ENCODE assay signal across 9 cellular contexts in genomic region chrX:8815460-8816065, GRCh38. TPM values are rescaled to one million over a fixed set of nuclear protein-coding genes. Genes with fewer than 3 reads are reported as not detected.
DNase-seq lines count a peak whose midpoint lies in the region; ATAC-seq, FAIRE-seq and TF ChIP-seq lines count a peak whose summit lies in the region.
"Had no signal": no experiment of that assay in that cellular context is flagged by ENCODE, and none has a peak within 500 bp of the region (broad histone marks: within the 10 kb centered on the region; RNA-seq: fewer than 3 reads in every experiment).

No MANE protein-coding gene starts in this region.

- H3K4me1 ChIP-seq in K562 (replicated peaks in 1 of 2; ENCODE audit: control insufficient read depth in 2 of 2, insufficient read depth in 2 of 2, low read length in 2 of 2), result no peaks in the 10 kb centered on the region
- no peaks in the 10 kb centered on the region for H3K4me1 ChIP-seq in vagina

- H3K27me3 Mint-ChIP-seq in activated CD4-positive, alpha-beta T cell treated with anti-CD3 and anti-CD28 coated beads, Interleukin-2, amount 10 ng/mL, durations not matched to agents 24 days and 14 days, result no peaks in the 10 kb centered on the region
- H3K27me3 Mint-ChIP-seq: stimulated activated naive CD8-positive, alpha-beta T cell treated with anti-CD3 and anti-CD28 coated beads, Interleukin-15, Interleukin-2, amounts not matched to agents 100 ng/mL and 50 ng/mL, for 24 hours had no signal

- H3K9ac ChIP-seq in K562 (ENCODE audit: insufficient read depth in 1 of 2, low read depth in 2 of 2, low read length in 2 of 2), result no peak overlapping the region

- TF ChIP-seq CTCF in K562 (IDR thresholded peaks at IDR 0.05 in 2 of 3, conservative IDR thresholded peaks at IDR 0.05 in 1 of 3; ENCODE audit: insufficient read depth in 2 of 3, low read depth in 1 of 3, low read length in 3 of 3) (peak; percentile 54 to 63 (median 59); a peak in 5 of 6 replicates), vagina (IDR thresholded peaks at IDR 0.05) (peak; percentile 24 to 62 (median 45))

- H3K4me3 ChIP-seq in K562, result no peak overlapping the region
- H3K4me3 ChIP-seq in vagina, result no peak overlapping the region

- H3K9me3 Mint-ChIP-seq in activated CD4-positive, alpha-beta T cell treated with anti-CD3 and anti-CD28 coated beads, Interleukin-2, amount 10 ng/mL, durations not matched to agents 24 days and 14 days, result no peaks in the 10 kb centered on the region
- H3K9me3 Mint-ChIP-seq: stimulated activated naive CD8-positive, alpha-beta T cell treated with anti-CD3 and anti-CD28 coated beads, Interleukin-15, Interleukin-2, amounts not matched to agents 100 ng/mL and 50 ng/mL, for 24 hours had no signal

- no peak overlapping the region for H2AFZ ChIP-seq in K562 (ENCODE audit: low read depth, low read length)

- TF ChIP-seq EP300 in K562 (IDR thresholded peaks at IDR 0.05; ENCODE audit: low read length), result no peak

- no peaks in the 10 kb centered on the region for H3K79me2 ChIP-seq in K562 (ENCODE audit: control insufficient read depth, insufficient read depth, low read length)

- FAIRE-seq in K562 (lab: Jason Lieb, UNC), result peak; percentile 42

- no peak overlapping the region for H3K4me2 ChIP-seq in K562 (ENCODE audit: insufficient read depth, low read length)

- ATAC-seq in GM21717 (IDR thresholded peaks at IDR 0.05; ENCODE audit: unreplicated experiment) (peak; percentile 84), K562 (peak; percentile 81), left colon (peak; percentile 52), GM19397 (IDR thresholded peaks at IDR 0.05; ENCODE audit: unreplicated experiment) (no peak)

- no peaks in the 10 kb centered on the region for H3K9me3 ChIP-seq in K562 (replicated peaks; ENCODE audit: control insufficient read depth, insufficient read depth, low read depth, low read length)
- H3K9me3 ChIP-seq in vagina, result no peaks in the 10 kb centered on the region

- no TSS peak for BruUV-seq in K562 (replicated peaks; lab: Mats Ljungman, UMichigan)

- DNase-seq in activated CD4-positive, alpha-beta T cell treated with anti-CD3 and anti-CD28 coated beads, Interleukin-2, amount 10 ng/mL, durations not matched to agents 24 days and 14 days, result peak; percentile 73
- no peak for DNase-seq in activated CD4-positive, alpha-beta T cell treated with anti-CD3 and anti-CD28 coated beads, Interleukin-2, amount 50 U/mL, for 1 hour
- DNase-seq in NCI-H2227 (lab: John Stamatoyannopoulos, UW; ENCODE audit: unreplicated experiment) (peak; percentile 85), K562 (ENCODE audit: extremely low read depth in 1 of 4, low spot score in 3 of 4) (peak; percentile 52 to 69 (median 60)), left colon (no peak), vagina (ENCODE audit: extremely low spot score in 2 of 2) (no peak)

- CTCF ChIA-PET in K562 (lab: Yijun Ruan, JAX; ENCODE audit: low intra/inter-chr PET ratio), result interaction anchor here (1.0 to 8.4 kb wide), 2 partner anchors 66 to 1304 kb away, joined by 4 to 86 read pairs; no protein-coding TSS in a partner anchor

- TF ChIP-seq RAD21 in K562 (CRISPR knock-in tag; conservative IDR thresholded peaks at IDR 0.05 in 1 of 2, IDR thresholded peaks at IDR 0.05 in 1 of 2), result peak; percentile 36 to 48; a peak in 3 of 4 replicates

- intact Hi-C loops in activated CD4-positive, alpha-beta T cell treated with anti-CD3 and anti-CD28 coated beads, Interleukin-2, amount 10 ng/mL, durations not matched to agents 24 days and 14 days (cut with micrococcal nuclease), result loop anchor here (1.0 kb wide), 1 partner anchor 32 kb away; no protein-coding TSS in a partner anchor
- intact Hi-C loops in K562 (cut with micrococcal nuclease) (loop anchor here (1.0 to 10.0 kb wide), 6 partner anchors 32 to 1304 kb away; partner anchors contain the start of gene CLDN34), left colon (cut with DNase I, micrococcal nuclease) (no loop called here), vagina (cut with DNase I) (no loop called here)

- H3K27ac ChIP-seq in K562 (ENCODE audit: extremely low read depth, low read depth, low read length) (no peak overlapping the region), vagina (no peak overlapping the region)

- no peak for TF ChIP-seq POLR2A in K562 (conservative IDR thresholded peaks at IDR 0.05)
- no peak for TF ChIP-seq POLR2A in vagina (IDR thresholded peaks at IDR 0.05)

- no peak overlapping the region for H3K27ac Mint-ChIP-seq in activated CD4-positive, alpha-beta T cell treated with anti-CD3 and anti-CD28 coated beads, Interleukin-2, amount 10 ng/mL, durations not matched to agents 24 days and 14 days
- H3K27ac Mint-ChIP-seq: stimulated activated naive CD8-positive, alpha-beta T cell treated with anti-CD3 and anti-CD28 coated beads, Interleukin-15, Interleukin-2, amounts not matched to agents 100 ng/mL and 50 ng/mL, for 24 hours had no signal

- no peak overlapping the region for H3K4me3 Mint-ChIP-seq in activated CD4-positive, alpha-beta T cell treated with anti-CD3 and anti-CD28 coated beads, Interleukin-2, amount 10 ng/mL, durations not matched to agents 24 days and 14 days
- H3K4me3 Mint-ChIP-seq: stimulated activated naive CD8-positive, alpha-beta T cell treated with anti-CD3 and anti-CD28 coated beads, Interleukin-15, Interleukin-2, amounts not matched to agents 100 ng/mL and 50 ng/mL, for 24 hours had no signal

- no peaks in the 10 kb centered on the region for H3K27me3 ChIP-seq in K562 (ENCODE audit: control insufficient read depth in 2 of 2, insufficient read depth in 2 of 2, low read length in 2 of 2)
- no peaks in the 10 kb centered on the region for H3K27me3 ChIP-seq in vagina

- no peaks in the 10 kb centered on the region for H4K20me1 ChIP-seq in K562 (replicated peaks; ENCODE audit: control insufficient read depth, insufficient read depth, low read length)

- in situ Hi-C loops in K562 (cut with MboI), result loop anchor here (10.0 kb wide), 1 partner anchor 1299 kb away; no protein-coding TSS in a partner anchor

- POLR2A ChIA-PET in K562 (lab: Yijun Ruan, JAX), result no interaction called here

- H3K36me3 Mint-ChIP-seq in activated CD4-positive, alpha-beta T cell treated with anti-CD3 and anti-CD28 coated beads, Interleukin-2, amount 10 ng/mL, durations not matched to agents 24 days and 14 days (ENCODE audit: low read depth), result no peaks in the 10 kb centered on the region

- no peaks in the 10 kb centered on the region for H3K4me1 Mint-ChIP-seq in activated CD4-positive, alpha-beta T cell treated with anti-CD3 and anti-CD28 coated beads, Interleukin-2, amount 10 ng/mL, durations not matched to agents 24 days and 14 days

- no peaks in the 10 kb centered on the region for H3K36me3 ChIP-seq in K562 (ENCODE audit: control insufficient read depth, insufficient read depth, low read length)
- H3K36me3 ChIP-seq in vagina, result no peaks in the 10 kb centered on the region

- no peaks in the 10 kb centered on the region for H3K9me1 ChIP-seq in K562 (ENCODE audit: control insufficient read depth, insufficient read depth, low read length)

TF ChIP-seq in K562, 482 proteins besides CTCF, POLR2A, EP300 and RAD21:
- 0 out of 2 replicates have a peak, but pooled peaks have one; percentile 22 for TF ChIP-seq SMC3 (conservative IDR thresholded peaks at IDR 0.05; ENCODE audit: insufficient read depth, low read depth, low read length)
- TF ChIP-seq POLR2AphosphoS2 (IDR thresholded peaks at IDR 0.05; ENCODE audit: low read length), result no peak

RNA-seq across cellular contexts. Expression of gene FAM9A, which starts 14.4 kb away (rescaled TPM):
- not detected in 2 replicates for total RNA-seq in activated CD4-positive, alpha-beta T cell treated with anti-CD3 and anti-CD28 coated beads, Interleukin-2, amount 10 ng/mL, durations not matched to agents 24 days and 14 days
- not detected in 2 replicates for total RNA-seq in K562 (2011; cell fraction: chromatin; rRNA removed; ENCODE audit: low replicate concordance)
- not detected in 2 replicates for total RNA-seq in K562 (2011; cell fraction: nucleolus; rRNA removed)
- total RNA-seq in K562 (2011; cell fraction: nucleoplasm; rRNA removed), result not detected in 2 replicates
- not detected in 2 replicates for total RNA-seq in K562 (2014; rRNA removed)
- not detected in 2 replicates for total RNA-seq in K562 (2014; rRNA removed; fragmentation: Illumina TruSeq; extraction: Trizol)
- total RNA-seq in K562 (2015; rRNA removed; fragmentation: Illumina TruSeq; extraction: Trizol), result not detected in 2 replicates
- not detected in 2 replicates for total RNA-seq in K562 (2021)
- not detected in 2 replicates for polyA plus RNA-seq in K562 (2011; rRNA removed)
- polyA plus RNA-seq in K562 (2011; cell fraction: cytosol; rRNA removed), result not detected in 2 replicates
- not detected in 2 replicates for polyA plus RNA-seq in K562 (2011; cell fraction: nucleus; rRNA removed)
- not detected in 2 replicates for polyA plus RNA-seq in K562 (2012)
- polyA plus RNA-seq in K562 (2014; fragmentation: Illumina TruSeq; extraction: Trizol), result 0.07 TPM in 1 of 2 replicates, not detected in the other
- not detected for polyA plus RNA-seq in K562 (2014; fragmentation: Nextera tagmentation; extraction: Ambion mirVana)
- not detected in 2 replicates for polyA plus RNA-seq in K562 (2014; rRNA removed)
- polyA minus RNA-seq in K562 (2011; rRNA and poly(A)+ RNA removed), result not detected in 2 replicates
- not detected in 2 replicates for polyA minus RNA-seq in K562 (2011; cell fraction: cytosol; rRNA and poly(A)+ RNA removed)
- polyA minus RNA-seq in K562 (2011; cell fraction: nucleus; rRNA and poly(A)+ RNA removed), result not detected in 2 replicates
- not detected for total RNA-seq in left colon
- not detected for total RNA-seq in vagina

Comparison
In these comparisons a context has a peak if more than half of its experiments do, and no peak if none do; other contexts are left out.
1. DNase-seq: peak in activated CD4-positive, alpha-beta T cell treated with anti-CD3 and anti-CD28 coated beads, Interleukin-2, amount 10 ng/mL, durations not matched to agents 24 days and 14 days (single experiment), NCI-H2227 (single experiment) and K562 (4 of 4); none in activated CD4-positive, alpha-beta T cell treated with anti-CD3 and anti-CD28 coated beads, Interleukin-2, amount 50 U/mL, for 1 hour (single experiment), left colon (0 of 2) and vagina (0 of 2).
2. intact Hi-C loops: an anchor here in activated CD4-positive, alpha-beta T cell treated with anti-CD3 and anti-CD28 coated beads, Interleukin-2, amount 10 ng/mL, durations not matched to agents 24 days and 14 days (1.0 kb wide) and K562 (1.0 to 10.0 kb wide); none called in left colon and vagina.